8 cellular contexts compared by ENCODE assay signal in genomic region chr16:21820028-21820907, GRCh38. TPM values are rescaled to one million over a fixed set of nuclear protein-coding genes. Genes with fewer than 3 reads are reported as not detected.
A peak's percentile ranks its signal among the peaks of the same experiment; 100 is the strongest.
DNase-seq lines count a peak whose midpoint lies in the region; ATAC-seq and TF ChIP-seq lines count a peak whose summit lies in the region.
"Not testable (repeated sequence)": the region's sequence is repeated elsewhere in the genome, so short reads cannot be mapped to it uniquely, and the experiment has no call there.

No MANE protein-coding gene starts in this region.

- H3F3A ChIP-seq in DOHH2 (ENCODE audit: control insufficient read depth, insufficient read depth) = not testable (repeated sequence)

- not testable (repeated sequence) for H3K4me1 ChIP-seq in DOHH2 (ENCODE audit: control insufficient read depth, low read length); Karpas-422 (ENCODE audit: low read length)

- peaks cover 17% of the 10 kb centered on the region for H3K27me3 Mint-ChIP-seq in nephron progenitor cell (ENCODE audit: low read depth, poor library complexity)

- POLR2A ChIA-PET in RWPE1 (lab: Yijun Ruan, JAX; ENCODE audit: low non-redundant PET) = interaction anchor here (1.0 kb wide), 1 partner anchor 116 kb away, joined by 4 read pairs; no protein-coding TSS in a partner anchor

- DNase-seq in Karpas-422 (peak; percentile 92), RWPE1 (ENCODE audit: low spot score) (peak; percentile 9), fibroblast of villous mesenchyme (ENCODE audit: low read depth) (peak; percentile 67), nephron progenitor cell (peak; percentile 62)
- peak; percentile 63 for DNase-seq in activated effector memory CD4-positive, alpha-beta T cell treated with Interleukin-2 at 50 U/mL for 16 hours
- peak; percentile 42 to 85 for DNase-seq in stimulated activated effector memory CD8-positive, alpha-beta T cell treated with anti-CD3 and anti-CD28 coated beads, Interleukin-12 subunit alpha, Interleukin-12 subunit beta, amount 100 ng/mL, for 72 hours (ENCODE audit: low spot score in 2 of 2)

- not testable (repeated sequence) for H3K9me2 ChIP-seq in DOHH2 (replicated peaks; ENCODE audit: control insufficient read depth, low read length); Karpas-422 (replicated peaks; ENCODE audit: insufficient read depth, low read length)

- peak overlapping the region; percentile 99 for H2AFZ ChIP-seq in Karpas-422 (ENCODE audit: low read length)

- not testable (repeated sequence) for H3K9me3 Mint-ChIP-seq in nephron progenitor cell; stimulated activated effector memory CD8-positive, alpha-beta T cell treated with anti-CD3 and anti-CD28 coated beads, Interleukin-12 subunit alpha, Interleukin-12 subunit beta, amount 100 ng/mL, for 72 hours

- peaks cover 18% of the 10 kb centered on the region for H3K4me1 Mint-ChIP-seq in nephron progenitor cell
- peaks cover 22% of the 10 kb centered on the region for H3K4me1 Mint-ChIP-seq in stimulated activated effector memory CD8-positive, alpha-beta T cell treated with anti-CD3 and anti-CD28 coated beads, Interleukin-12 subunit alpha, Interleukin-12 subunit beta, amount 100 ng/mL, for 72 hours

- not testable (repeated sequence) for H3K9me3 ChIP-seq in DOHH2 (ENCODE audit: control insufficient read depth, insufficient read depth, low read length); Karpas-422 (ENCODE audit: low read length)

- H3K36me3 Mint-ChIP-seq in nephron progenitor cell (ENCODE audit: low read depth) = peaks cover 16% of the 10 kb centered on the region
- H3K36me3 Mint-ChIP-seq in stimulated activated effector memory CD8-positive, alpha-beta T cell treated with anti-CD3 and anti-CD28 coated beads, Interleukin-12 subunit alpha, Interleukin-12 subunit beta, amount 100 ng/mL, for 72 hours = peaks cover 36% of the 10 kb centered on the region

- H3K4me3 Mint-ChIP-seq in nephron progenitor cell = peak overlapping the region; percentile 87
- peak overlapping the region; percentile 97 for H3K4me3 Mint-ChIP-seq in stimulated activated effector memory CD8-positive, alpha-beta T cell treated with anti-CD3 and anti-CD28 coated beads, Interleukin-12 subunit alpha, Interleukin-12 subunit beta, amount 100 ng/mL, for 72 hours

- H3K79me2 ChIP-seq in DOHH2 (ENCODE audit: control insufficient read depth, low read length) (peaks cover 19% of the 10 kb centered on the region), Karpas-422 (ENCODE audit: low read length) (peaks cover 14% of the 10 kb centered on the region)

- peak overlapping the region; percentile 78 for H3K9ac ChIP-seq in Karpas-422 (ENCODE audit: low read length)

- H3K27me3 ChIP-seq in DOHH2 (ENCODE audit: control insufficient read depth, low read length); Karpas-422 (ENCODE audit: low read length): not testable (repeated sequence)

- H3K27ac Mint-ChIP-seq in nephron progenitor cell = peak overlapping the region; percentile 85
- H3K27ac Mint-ChIP-seq in stimulated activated effector memory CD8-positive, alpha-beta T cell treated with anti-CD3 and anti-CD28 coated beads, Interleukin-12 subunit alpha, Interleukin-12 subunit beta, amount 100 ng/mL, for 72 hours = peak overlapping the region; percentile 99

- not testable (repeated sequence) for TF ChIP-seq CTCF in DOHH2 (IDR thresholded peaks at IDR 0.05; ENCODE audit: low read depth, low read length, poor library complexity, severe bottlenecking); RWPE1 (conservative IDR thresholded peaks at IDR 0.05; ENCODE audit: low read depth); fibroblast of villous mesenchyme (IDR thresholded peaks at IDR 0.05; ENCODE audit: insufficient read depth, low read depth, low read length); nephron progenitor cell (IDR thresholded peaks at IDR 0.05)

- not testable (repeated sequence) for H4K20me1 ChIP-seq in DOHH2 (ENCODE audit: control insufficient read depth, insufficient read depth, low read depth, low read length); Karpas-422 (ENCODE audit: insufficient read depth, low read depth, low read length)

- not testable (repeated sequence) for H3K36me3 ChIP-seq in DOHH2 (ENCODE audit: control insufficient read depth, low read length); Karpas-422 (ENCODE audit: insufficient read depth, low read length)

- ATAC-seq in GM21825 (IDR thresholded peaks at IDR 0.05; ENCODE audit: unreplicated experiment) = peak; percentile 96
- ATAC-seq in stimulated activated effector memory CD8-positive, alpha-beta T cell treated with anti-CD3 and anti-CD28 coated beads, Interleukin-12 subunit alpha, Interleukin-12 subunit beta, amount 100 ng/mL, for 72 hours = peak; percentile 99

- H3K4me2 ChIP-seq in DOHH2 (ENCODE audit: low read length) (peak overlapping the region; percentile 90), Karpas-422 (ENCODE audit: low read depth, low read length, poor library complexity, severe bottlenecking) (peak overlapping the region; percentile 88)

- H3K4me3 ChIP-seq in DOHH2 (ENCODE audit: low read length) = peak overlapping the region; percentile 91
- H3K4me3 ChIP-seq in Karpas-422 (ENCODE audit: low read length) = peak overlapping the region; percentile 87
- peak overlapping the region; percentile 61 for H3K4me3 ChIP-seq in fibroblast of villous mesenchyme (ENCODE audit: low read depth, low read length)

- CTCF ChIA-PET in RWPE1 (lab: Yijun Ruan, JAX) = not testable (repeated sequence)

- H3K27ac ChIP-seq in DOHH2 (ENCODE audit: low read depth, low read length) = peak overlapping the region; percentile 67
- peak overlapping the region; percentile 58; the same call in 1 of the 2 replicates for H3K27ac ChIP-seq in Karpas-422 (ENCODE audit: low read length)
- peak overlapping the region; percentile 69 for H3K27ac ChIP-seq in RWPE1

RNA-seq across cellular contexts. Expression of gene NPIPB4, which starts 37.3 kb away (rescaled TPM):
- 51.0 and 52.5 TPM in 2 replicates for total RNA-seq in Karpas-422 (2014; rRNA removed; shearing (Covaris generic); ENCODE audit: low replicate concordance)
- total RNA-seq in fibroblast of villous mesenchyme = 48.8 and 62.8 TPM in 2 replicates

Comparison
In these comparisons a context has a peak if more than half of its experiments do, and no peak if none do; other contexts are left out.
1. Peak in every context shown above with its lines: DNase-seq, ATAC-seq, H3K4me3 ChIP-seq and H3K27ac ChIP-seq.
2. DNase-seq: peak in every context shown above with its lines; median percentile 92 in Karpas-422; 67 in fibroblast of villous mesenchyme; 64 in stimulated activated effector memory CD8-positive, alpha-beta T cell treated with anti-CD3 and anti-CD28 coated beads, Interleukin-12 subunit alpha, Interleukin-12 subunit beta, amount 100 ng/mL, for 72 hours; 63 in activated effector memory CD4-positive, alpha-beta T cell treated with Interleukin-2 at 50 U/mL for 16 hours; 62 in nephron progenitor cell; 9 in RWPE1.